2 cellular contexts compared by ENCODE assay signal in genomic region chr6:34569361-34569973, GRCh38.
TF ChIP-seq lines count a peak whose summit lies in the region.

No MANE protein-coding gene starts in this region.

TF ChIP-seq in A549, 52 proteins besides CTCF, POLR2A, EP300 and RAD21:
- TF ChIP-seq HDAC2 (IDR thresholded peaks at IDR 0.05) (no peak), FOXS1 (CRISPR knock-in tag; IDR thresholded peaks at IDR 0.05) (no peak), MAFK (IDR thresholded peaks at IDR 0.05; ENCODE audit: partially characterized antibody) (no peak), MYC (IDR thresholded peaks at IDR 0.05; ENCODE audit: borderline replicate concordance, low read length) (no peak), CBX8 (IDR thresholded peaks at IDR 0.05) (no peak), ZFP36 (IDR thresholded peaks at IDR 0.05; ENCODE audit: borderline replicate concordance, partially characterized antibody) (peak; percentile 49), ZSCAN20 (CRISPR knock-in tag; IDR thresholded peaks at IDR 0.05) (no peak)

TF ChIP-seq in K562, 482 proteins besides CTCF, POLR2A, EP300 and RAD21:
- no peak for TF ChIP-seq EHMT2 (IDR thresholded peaks at IDR 0.05)
- peak; percentile 47 for TF ChIP-seq DACH1 (IDR thresholded peaks at IDR 0.05; ENCODE audit: partially characterized antibody)
- TF ChIP-seq KDM1A (IDR thresholded peaks at IDR 0.05) = peak; percentile 83 to 86
- 0 out of 4 replicates have a peak, but pooled peaks of 1 of the 2 experiments have one; percentile 16 for TF ChIP-seq FOXA3 (CRISPR knock-in tag; conservative IDR thresholded peaks at IDR 0.05 in 1 of 2, IDR thresholded peaks at IDR 0.05 in 1 of 2)
- 0 out of 2 replicates have a peak, but pooled peaks have one; percentile 36 for TF ChIP-seq ZKSCAN1 (IDR thresholded peaks at IDR 0.05; ENCODE audit: low read depth, low read length)
- TF ChIP-seq FOXK2 (conservative IDR thresholded peaks at IDR 0.05 in 1 of 2, IDR thresholded peaks at IDR 0.05 in 1 of 2; ENCODE audit: low read depth in 2 of 2) = no peak
- TF ChIP-seq ZNF444 (CRISPR knock-in tag; IDR thresholded peaks at IDR 0.05) = no peak
- peak; percentile 90 for TF ChIP-seq RBM25 (IDR thresholded peaks at IDR 0.05; ENCODE audit: low read depth, low read length, severe bottlenecking)
- TF ChIP-seq ZNF184 (CRISPR knock-in tag; IDR thresholded peaks at IDR 0.05) = no peak
- no peak for TF ChIP-seq ZKSCAN3 (CRISPR knock-in tag; IDR thresholded peaks at IDR 0.05)
- TF ChIP-seq RB1 (IDR thresholded peaks at IDR 0.05; ENCODE audit: low read depth) = peak; percentile 28; the same call in 1 of the 2 replicates
- TF ChIP-seq XRCC3 (IDR thresholded peaks at IDR 0.05) = no peak
- no peak for TF ChIP-seq ZBTB33 (CRISPR knock-in tag; IDR thresholded peaks at IDR 0.05)
- no peak for TF ChIP-seq ZNF551 (CRISPR knock-in tag; IDR thresholded peaks at IDR 0.05)
- peak; percentile 78; the same call in 1 of the 2 replicates for TF ChIP-seq PTBP1 (IDR thresholded peaks at IDR 0.05; ENCODE audit: low read depth, low read length)
- TF ChIP-seq SRSF1 (IDR thresholded peaks at IDR 0.05; ENCODE audit: low read depth, low read length) = no peak
- TF ChIP-seq, protein P1, sequence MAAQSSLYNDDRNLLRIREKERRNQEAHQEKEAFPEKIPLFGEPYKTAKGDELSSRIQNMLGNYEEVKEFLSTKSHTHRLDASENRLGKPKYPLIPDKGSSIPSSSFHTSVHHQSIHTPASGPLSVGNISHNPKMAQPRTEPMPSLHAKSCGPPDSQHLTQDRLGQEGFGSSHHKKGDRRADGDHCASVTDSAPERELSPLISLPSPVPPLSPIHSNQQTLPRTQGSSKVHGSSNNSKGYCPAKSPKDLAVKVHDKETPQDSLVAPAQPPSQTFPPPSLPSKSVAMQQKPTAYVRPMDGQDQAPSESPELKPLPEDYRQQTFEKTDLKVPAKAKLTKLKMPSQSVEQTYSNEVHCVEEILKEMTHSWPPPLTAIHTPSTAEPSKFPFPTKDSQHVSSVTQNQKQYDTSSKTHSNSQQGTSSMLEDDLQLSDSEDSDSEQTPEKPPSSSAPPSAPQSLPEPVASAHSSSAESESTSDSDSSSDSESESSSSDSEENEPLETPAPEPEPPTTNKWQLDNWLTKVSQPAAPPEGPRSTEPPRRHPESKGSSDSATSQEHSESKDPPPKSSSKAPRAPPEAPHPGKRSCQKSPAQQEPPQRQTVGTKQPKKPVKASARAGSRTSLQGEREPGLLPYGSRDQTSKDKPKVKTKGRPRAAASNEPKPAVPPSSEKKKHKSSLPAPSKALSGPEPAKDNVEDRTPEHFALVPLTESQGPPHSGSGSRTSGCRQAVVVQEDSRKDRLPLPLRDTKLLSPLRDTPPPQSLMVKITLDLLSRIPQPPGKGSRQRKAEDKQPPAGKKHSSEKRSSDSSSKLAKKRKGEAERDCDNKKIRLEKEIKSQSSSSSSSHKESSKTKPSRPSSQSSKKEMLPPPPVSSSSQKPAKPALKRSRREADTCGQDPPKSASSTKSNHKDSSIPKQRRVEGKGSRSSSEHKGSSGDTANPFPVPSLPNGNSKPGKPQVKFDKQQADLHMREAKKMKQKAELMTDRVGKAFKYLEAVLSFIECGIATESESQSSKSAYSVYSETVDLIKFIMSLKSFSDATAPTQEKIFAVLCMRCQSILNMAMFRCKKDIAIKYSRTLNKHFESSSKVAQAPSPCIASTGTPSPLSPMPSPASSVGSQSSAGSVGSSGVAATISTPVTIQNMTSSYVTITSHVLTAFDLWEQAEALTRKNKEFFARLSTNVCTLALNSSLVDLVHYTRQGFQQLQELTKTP (IDR thresholded peaks at IDR 0.05; ENCODE audit: low read depth in 1 of 2, partially characterized antibody in 2 of 2) = peak in 1 of 2 experiments; percentile 87
- TF ChIP-seq ADNP (tag; IDR thresholded peaks at IDR 0.05) = peak; percentile 91
- TF ChIP-seq SMARCA5 (IDR thresholded peaks at IDR 0.05) = peak; percentile 99
- TF ChIP-seq ZFP36 (IDR thresholded peaks at IDR 0.05; ENCODE audit: low read depth, low read length, partially characterized antibody) = peak; percentile 87
- TF ChIP-seq CHD4 (IDR thresholded peaks at IDR 0.05; ENCODE audit: insufficient read depth, insufficient replicate concordance, low read depth, low read length, poor library complexity, severe bottlenecking) = peak; percentile 70
- TF ChIP-seq FOXP1 (CRISPR knock-in tag; IDR thresholded peaks at IDR 0.05) = 0 out of 2 replicates have a peak, but pooled peaks have one; percentile 31
- 0 out of 2 replicates have a peak, but pooled peaks have one; percentile 20 for TF ChIP-seq SMAD4 (CRISPR knock-in tag; conservative IDR thresholded peaks at IDR 0.05)
- TF ChIP-seq BRF2 (IDR thresholded peaks at IDR 0.05; ENCODE audit: borderline replicate concordance, insufficient read depth, insufficient read length) = no peak
- peak; percentile 66; the same call in 1 of the 2 replicates for TF ChIP-seq HDAC2 (IDR thresholded peaks at IDR 0.05)
- no peak for TF ChIP-seq HDAC8 (tag; IDR thresholded peaks at IDR 0.05)
- TF ChIP-seq TCFL5 (CRISPR knock-in tag; conservative IDR thresholded peaks at IDR 0.05) = no peak
- TF ChIP-seq, protein P2, sequence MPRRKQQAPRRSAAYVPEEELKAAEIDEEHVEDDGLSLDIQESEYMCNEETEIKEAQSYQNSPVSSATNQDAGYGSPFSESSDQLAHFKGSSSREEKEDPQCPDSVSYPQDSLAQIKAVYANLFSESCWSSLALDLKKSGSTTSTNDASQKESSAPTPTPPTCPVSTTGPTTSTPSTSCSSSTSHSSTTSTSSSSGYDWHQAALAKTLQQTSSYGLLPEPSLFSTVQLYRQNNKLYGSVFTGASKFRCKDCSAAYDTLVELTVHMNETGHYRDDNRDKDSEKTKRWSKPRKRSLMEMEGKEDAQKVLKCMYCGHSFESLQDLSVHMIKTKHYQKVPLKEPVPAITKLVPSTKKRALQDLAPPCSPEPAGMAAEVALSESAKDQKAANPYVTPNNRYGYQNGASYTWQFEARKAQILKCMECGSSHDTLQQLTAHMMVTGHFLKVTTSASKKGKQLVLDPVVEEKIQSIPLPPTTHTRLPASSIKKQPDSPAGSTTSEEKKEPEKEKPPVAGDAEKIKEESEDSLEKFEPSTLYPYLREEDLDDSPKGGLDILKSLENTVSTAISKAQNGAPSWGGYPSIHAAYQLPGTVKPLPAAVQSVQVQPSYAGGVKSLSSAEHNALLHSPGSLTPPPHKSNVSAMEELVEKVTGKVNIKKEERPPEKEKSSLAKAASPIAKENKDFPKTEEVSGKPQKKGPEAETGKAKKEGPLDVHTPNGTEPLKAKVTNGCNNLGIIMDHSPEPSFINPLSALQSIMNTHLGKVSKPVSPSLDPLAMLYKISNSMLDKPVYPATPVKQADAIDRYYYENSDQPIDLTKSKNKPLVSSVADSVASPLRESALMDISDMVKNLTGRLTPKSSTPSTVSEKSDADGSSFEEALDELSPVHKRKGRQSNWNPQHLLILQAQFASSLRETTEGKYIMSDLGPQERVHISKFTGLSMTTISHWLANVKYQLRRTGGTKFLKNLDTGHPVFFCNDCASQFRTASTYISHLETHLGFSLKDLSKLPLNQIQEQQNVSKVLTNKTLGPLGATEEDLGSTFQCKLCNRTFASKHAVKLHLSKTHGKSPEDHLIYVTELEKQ (CRISPR knock-in tag; IDR thresholded peaks at IDR 0.05) = no peak
- peak; percentile 16; the same call in 1 of the 2 replicates for TF ChIP-seq ESRRA (IDR thresholded peaks at IDR 0.05; ENCODE audit: borderline replicate concordance, low read depth)
- TF ChIP-seq RBM39 (optimal IDR thresholded peaks at IDR 0.05; ENCODE audit: low read depth, low read length) = peak; percentile 21
- peak; percentile 100 for TF ChIP-seq BRD9 (IDR thresholded peaks at IDR 0.05; ENCODE audit: low read depth, partially characterized antibody)
- TF ChIP-seq BCOR (IDR thresholded peaks at IDR 0.05) = peak; percentile 96
- no peak for TF ChIP-seq RHOXF2B (CRISPR knock-in tag; conservative IDR thresholded peaks at IDR 0.05)
